Comparison of ENCODE assay signal across 1 cellular context in the genomic region with DNA sequence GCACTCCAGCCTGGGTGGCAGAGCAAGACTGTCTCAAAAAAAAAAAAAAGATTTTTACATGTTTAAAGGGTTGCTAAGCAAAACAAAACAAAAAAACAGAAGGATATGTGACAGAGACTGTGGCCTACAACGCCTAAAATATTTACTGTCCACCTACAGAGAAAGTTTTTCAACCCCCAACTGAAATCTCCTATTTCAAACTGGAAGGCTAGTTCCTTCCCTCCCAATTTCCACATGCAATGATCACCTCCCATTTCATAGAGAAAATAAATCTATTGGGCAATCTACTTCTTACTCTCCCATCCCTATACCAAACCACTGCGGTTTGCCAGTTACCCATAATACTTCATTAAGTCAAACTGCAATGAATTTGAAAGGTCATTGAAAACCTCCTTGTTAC.
TF ChIP-seq lines count a peak whose summit lies in the region.

No MANE protein-coding gene starts in this region.

TF ChIP-seq in K562, 482 proteins besides CTCF, POLR2A, EP300 and RAD21 (continued from another document):
- TF ChIP-seq CHD7 (IDR thresholded peaks at IDR 0.05; ENCODE audit: low read depth, low read length) = no peak
TF ChIP-seq in K562: peak in this region for 1.
